Comparison of ENCODE assay signal across 1 cellular context in genomic region chrX:54529166-54529558, GRCh38.
TF ChIP-seq lines count a peak whose summit lies in the region.

No MANE protein-coding gene starts in this region.

TF ChIP-seq in K562, 482 proteins besides CTCF, POLR2A, EP300 and RAD21 (continued from another document):
- no peak for TF ChIP-seq FOXO4 (CRISPR knock-in tag; IDR thresholded peaks at IDR 0.05)
- TF ChIP-seq NR1H2 (CRISPR knock-in tag; IDR thresholded peaks at IDR 0.05), result no peak
- TF ChIP-seq ZNF347 (CRISPR knock-in tag; IDR thresholded peaks at IDR 0.05; ENCODE audit: low read depth), result no peak
- no peak for TF ChIP-seq PTBP1 (IDR thresholded peaks at IDR 0.05; ENCODE audit: low read depth, low read length)
